ENCODE assay signal across 8 cellular contexts in genomic region chr12:47356129-47356622, GRCh38.
DNase-seq lines count a peak whose midpoint lies in the region; ATAC-seq, FAIRE-seq and TF ChIP-seq lines count a peak whose summit lies in the region.

No MANE protein-coding gene starts in this region.

- peak overlapping the region; percentile 29; the same call in 1 of the 2 replicates for H3K9ac ChIP-seq in OCI-LY1 (ENCODE audit: low read length)

- H3K36me3 ChIP-seq in OCI-LY1 (ENCODE audit: insufficient read depth, low read length) = no peaks in the 10 kb centered on the region

- no peaks in the 10 kb centered on the region for H3K79me2 ChIP-seq in OCI-LY1 (ENCODE audit: insufficient read depth, low read length)

- no peak overlapping the region for H3K4me3 ChIP-seq in OCI-LY1 (ENCODE audit: low read depth, low read length, poor library complexity, severe bottlenecking)

- H3K4me1 ChIP-seq in OCI-LY1 (ENCODE audit: insufficient read depth, low read length, severe bottlenecking) = peaks cover 45% of the 10 kb centered on the region

- no peak for TF ChIP-seq CTCF in OCI-LY1 (IDR thresholded peaks at IDR 0.05; ENCODE audit: low read length)

- FAIRE-seq in HTR-8/SVneo (lab: Jason Lieb, UNC) = no peak

- no peaks in the 10 kb centered on the region for H4K20me1 ChIP-seq in OCI-LY1 (ENCODE audit: insufficient read depth, low read length)

- no peaks in the 10 kb centered on the region for H3F3A ChIP-seq in OCI-LY1 (ENCODE audit: insufficient read depth, low read length)

- DNase-seq in kidney glomerular epithelial cell (lab: John Stamatoyannopoulos, UW) = peak; percentile 22
- DNase-seq in hepatic stellate cell (ENCODE audit: low spot score) = no peak
- DNase-seq in DMS79 (lab: John Stamatoyannopoulos, UW) = no peak
- no peak for DNase-seq in NCI-H510A treated with DMSO at 0.1 percent for 48 hours (lab: John Stamatoyannopoulos, UW)
- DNase-seq in HTR-8/SVneo (ENCODE audit: insufficient read length, low spot score) = no peak

- no peak overlapping the region for H2AFZ ChIP-seq in OCI-LY1 (ENCODE audit: low read length)

- peak overlapping the region; percentile 34 for H3K4me2 ChIP-seq in OCI-LY1 (ENCODE audit: low read length)

- peak overlapping the region; percentile 85 for H3K27ac ChIP-seq in OCI-LY1 (ENCODE audit: low read depth, low read length, poor library complexity, severe bottlenecking)

- no peaks in the 10 kb centered on the region for H3K27me3 ChIP-seq in OCI-LY1 (ENCODE audit: insufficient read depth, low read length)

- no peaks in the 10 kb centered on the region for H3K9me2 ChIP-seq in OCI-LY1 (ENCODE audit: low read depth, low read length)

- H3K9me3 ChIP-seq in OCI-LY1 (ENCODE audit: low read length) = 0 out of 2 replicates have a peak, but pooled peaks cover 2% of the 10 kb centered on the region

- ATAC-seq in GM18511 (IDR thresholded peaks at IDR 0.05; ENCODE audit: unreplicated experiment) (peak; percentile 85), HG02571 (IDR thresholded peaks at IDR 0.05; ENCODE audit: unreplicated experiment) (peak; percentile 66)
